Comparison of ENCODE assay signal across 19 cellular contexts in the genomic region with DNA sequence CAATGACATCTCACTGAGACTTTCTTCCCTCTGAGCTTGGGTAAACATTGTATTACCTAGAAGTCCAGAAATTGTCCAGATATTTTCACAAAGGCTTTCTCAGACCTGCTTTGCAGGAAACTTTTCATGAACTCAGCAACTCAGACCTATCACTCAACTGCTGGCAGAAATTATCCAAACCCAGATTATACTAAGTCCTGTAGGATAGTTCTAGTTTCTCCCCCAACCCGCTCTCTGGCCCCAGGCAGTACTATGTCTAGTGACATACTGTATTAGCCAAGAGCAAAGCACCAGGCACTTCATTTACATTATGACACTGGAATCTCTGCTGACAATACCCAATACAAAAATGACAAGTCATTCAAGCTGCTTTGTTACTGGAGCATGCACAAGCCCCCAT.
DNase-seq lines count a peak whose midpoint lies in the region; ATAC-seq, FAIRE-seq and TF ChIP-seq lines count a peak whose summit lies in the region.
"Had no signal": no experiment of that assay in that cellular context is flagged by ENCODE, and none has a peak within 500 bp of the region (broad histone marks: within the 10 kb centered on the region; RNA-seq: fewer than 3 reads in every experiment).

No MANE protein-coding gene starts in this region.

- H3K23ac ChIP-seq in trophoblast cell (ENCODE audit: low read length): no peak overlapping the region

- H3K79me1 ChIP-seq in trophoblast cell (ENCODE audit: low read length): no peaks in the 10 kb centered on the region

- H3K27me3 ChIP-seq in bronchial epithelial cell (ENCODE audit: control insufficient read depth, insufficient read depth, low read length) (no peaks in the 10 kb centered on the region), trophoblast cell (ENCODE audit: insufficient read depth, low read length) (no peaks in the 10 kb centered on the region), skeletal muscle tissue (ENCODE audit: control insufficient read depth in 3 of 3, insufficient read depth in 3 of 3, low read length in 3 of 3) (no peaks in the 10 kb centered on the region)
- H3K27me3 ChIP-seq: BLaER1 had no signal

- H3K4ac ChIP-seq in trophoblast cell (ENCODE audit: low read depth, low read length): no peak overlapping the region

- H3K9ac ChIP-seq in trophoblast cell (ENCODE audit: low read length) (no peak overlapping the region), skeletal muscle tissue (ENCODE audit: low read depth in 1 of 3, low read length in 3 of 3) (no peak overlapping the region)
- H3K9ac ChIP-seq: BLaER1 had no signal

- intact Hi-C loops in activated T-helper 1 cell treated with anti-CD3 and anti-CD28 coated beads, Interleukin-12 subunit alpha, Interleukin-12 subunit beta, Interleukin-2, Interleukin-4 antibody, amounts not matched to agents 30 ng/mL and 10 ng/mL and 1 ng/mL, durations not matched to agents 14 hours and 24 hours and 36 hours (cut with micrococcal nuclease): no loop called here

- FAIRE-seq in bronchial epithelial cell (lab: Jason Lieb, UNC): peak; percentile 13
- FAIRE-seq: G401.6, GM12892, H54 had no signal

- no peak overlapping the region for H4K12ac ChIP-seq in trophoblast cell (ENCODE audit: low read depth, low read length)

- H3K4me3 Mint-ChIP-seq in activated T-helper 1 cell treated with anti-CD3 and anti-CD28 coated beads, Interleukin-12 subunit alpha, Interleukin-12 subunit beta, Interleukin-2, Interleukin-4 antibody, amounts not matched to agents 30 ng/mL and 10 ng/mL and 1 ng/mL, durations not matched to agents 14 hours and 24 hours and 36 hours: no peak overlapping the region
- H3K4me3 Mint-ChIP-seq: B cell; CD4-positive, CD25-positive, alpha-beta regulatory T cell; CD8-positive, alpha-beta T cell had no signal

- no peak overlapping the region for H2AFZ ChIP-seq in trophoblast cell (ENCODE audit: insufficient read depth, low read length, poor library complexity)

- no peaks in the 10 kb centered on the region for H3K4me1 Mint-ChIP-seq in activated T-helper 1 cell treated with anti-CD3 and anti-CD28 coated beads, Interleukin-12 subunit alpha, Interleukin-12 subunit beta, Interleukin-2, Interleukin-4 antibody, amounts not matched to agents 30 ng/mL and 10 ng/mL and 1 ng/mL, durations not matched to agents 14 hours and 24 hours and 36 hours (ENCODE audit: low read depth)
- H3K4me1 Mint-ChIP-seq: B cell; CD4-positive, CD25-positive, alpha-beta regulatory T cell had no signal

- no peak overlapping the region for H3K18ac ChIP-seq in trophoblast cell (ENCODE audit: low read length)

- no peaks in the 10 kb centered on the region for H3K79me2 ChIP-seq in trophoblast cell (ENCODE audit: control insufficient read depth, insufficient read depth, low read length, poor library complexity)

- no peaks in the 10 kb centered on the region for H3K36me3 Mint-ChIP-seq in activated T-helper 1 cell treated with anti-CD3 and anti-CD28 coated beads, Interleukin-12 subunit alpha, Interleukin-12 subunit beta, Interleukin-2, Interleukin-4 antibody, amounts not matched to agents 30 ng/mL and 10 ng/mL and 1 ng/mL, durations not matched to agents 14 hours and 24 hours and 36 hours (ENCODE audit: low read depth)
- H3K36me3 Mint-ChIP-seq: CD4-positive, CD25-positive, alpha-beta regulatory T cell; CD8-positive, alpha-beta T cell had no signal

- no peak overlapping the region for H3K4me3 ChIP-seq in bronchial epithelial cell (ENCODE audit: low read depth, low read length)
- H3K4me3 ChIP-seq in trophoblast cell (ENCODE audit: low read depth, low read length): no peak overlapping the region
- H3K4me3 ChIP-seq in skeletal muscle tissue (ENCODE audit: low read length in 3 of 3): no peak overlapping the region
- H3K4me3 ChIP-seq: BLaER1, HAP-1 had no signal

- no peak overlapping the region for H2BK12ac ChIP-seq in trophoblast cell (ENCODE audit: low read length)

- no peak for TF ChIP-seq CTCF in bronchial epithelial cell (IDR thresholded peaks at IDR 0.05; ENCODE audit: insufficient read depth, low read length, severe bottlenecking)

- no CpG with 5 or more reads among the region's 1 CpG for WGBS in trophoblast cell (ENCODE audit: extremely low coverage, insufficient coverage, insufficient read length)

- no peak overlapping the region for H3K14ac ChIP-seq in trophoblast cell (ENCODE audit: low read length)

- H3K36me3 ChIP-seq in bronchial epithelial cell (ENCODE audit: control insufficient read depth, insufficient read depth, low read length) (no peaks in the 10 kb centered on the region), trophoblast cell (ENCODE audit: control insufficient read depth in 1 of 2, insufficient read depth in 2 of 2, low read length in 2 of 2) (peaks cover 0 to 7% of the 10 kb centered on the region in 2 experiments), skeletal muscle tissue (ENCODE audit: control insufficient read depth in 3 of 3, insufficient read depth in 3 of 3, low read length in 3 of 3) (peaks cover 15 to 39% (median 22%) of the 10 kb centered on the region in 3 donors)
- H3K36me3 ChIP-seq: HAP-1 had no signal

- no peak overlapping the region for H3K4me2 ChIP-seq in trophoblast cell (ENCODE audit: low read length)
- H3K4me2 ChIP-seq: BLaER1 had no signal

- H3K9me3 ChIP-seq in trophoblast cell (ENCODE audit: insufficient read depth, low read depth, low read length) (no peaks in the 10 kb centered on the region), skeletal muscle tissue (ENCODE audit: control insufficient read depth in 3 of 3, low read length in 3 of 3) (no peaks in the 10 kb centered on the region)
- H3K9me3 ChIP-seq: BLaER1, Caco-2, HAP-1 had no signal

- H4K91ac ChIP-seq in trophoblast cell (ENCODE audit: low read depth, low read length): no peak overlapping the region

- H3K27ac ChIP-seq in trophoblast cell (ENCODE audit: low read depth, low read length) (no peak overlapping the region), skeletal muscle tissue (ENCODE audit: low read depth, low read length) (peak overlapping the region; percentile 28)
- H3K27ac ChIP-seq: BLaER1, C4-2B had no signal

- peaks cover 0 to 2% of the 10 kb centered on the region in 2 experiments for H3K4me1 ChIP-seq in trophoblast cell (ENCODE audit: control insufficient read depth in 1 of 2, insufficient read depth in 2 of 2, low read length in 2 of 2)
- H3K4me1 ChIP-seq in skeletal muscle tissue (ENCODE audit: control insufficient read depth in 3 of 3, insufficient read depth in 3 of 3, low read length in 3 of 3): peaks cover 46 to 62% (median 46%) of the 10 kb centered on the region in 3 donors
- H3K4me1 ChIP-seq: BLaER1, Caco-2, HAP-1 had no signal

- no peak overlapping the region for H3K27ac Mint-ChIP-seq in activated T-helper 1 cell treated with anti-CD3 and anti-CD28 coated beads, Interleukin-12 subunit alpha, Interleukin-12 subunit beta, Interleukin-2, Interleukin-4 antibody, amounts not matched to agents 30 ng/mL and 10 ng/mL and 1 ng/mL, durations not matched to agents 14 hours and 24 hours and 36 hours
- H3K27ac Mint-ChIP-seq: B cell; CD4-positive, CD25-positive, alpha-beta regulatory T cell; CD8-positive, alpha-beta T cell had no signal

- DNase-seq in bronchial epithelial cell (ENCODE audit: low read depth): no peak
- peak; percentile 67 to 78 for DNase-seq in trophoblast cell
- no peak for DNase-seq in NCI-H2171 treated with DMSO at 0.1 percent for 48 hours (lab: John Stamatoyannopoulos, UW)
- no peak for DNase-seq in activated T-helper 1 cell treated with anti-CD3 and anti-CD28 coated beads, Interleukin-12 subunit alpha, Interleukin-12 subunit beta, Interleukin-2, Interleukin-4 antibody, amounts not matched to agents 30 ng/mL and 10 ng/mL and 1 ng/mL, durations not matched to agents 14 hours and 24 hours and 36 hours (ENCODE audit: low spot score)
- DNase-seq: Caco-2; CD4-positive, CD25-positive, alpha-beta regulatory T cell; CD8-positive, alpha-beta T cell; DMS153; DND-41; GOT3 had no signal

- ATAC-seq in HG02678 (IDR thresholded peaks at IDR 0.05; ENCODE audit: unreplicated experiment): no peak
- ATAC-seq: CD8-positive, alpha-beta T cell had no signal

- peaks cover 6% of the 10 kb centered on the region for H3K27me3 Mint-ChIP-seq in activated T-helper 1 cell treated with anti-CD3 and anti-CD28 coated beads, Interleukin-12 subunit alpha, Interleukin-12 subunit beta, Interleukin-2, Interleukin-4 antibody, amounts not matched to agents 30 ng/mL and 10 ng/mL and 1 ng/mL, durations not matched to agents 14 hours and 24 hours and 36 hours (ENCODE audit: insufficient read depth)

- H3K9me3 Mint-ChIP-seq in activated T-helper 1 cell treated with anti-CD3 and anti-CD28 coated beads, Interleukin-12 subunit alpha, Interleukin-12 subunit beta, Interleukin-2, Interleukin-4 antibody, amounts not matched to agents 30 ng/mL and 10 ng/mL and 1 ng/mL, durations not matched to agents 14 hours and 24 hours and 36 hours: no peaks in the 10 kb centered on the region
- H3K9me3 Mint-ChIP-seq: CD8-positive, alpha-beta T cell had no signal

- H2BK5ac ChIP-seq in trophoblast cell (ENCODE audit: low read depth, low read length, poor library complexity): no peak overlapping the region

- H2AK5ac ChIP-seq in trophoblast cell (ENCODE audit: low read length): no peak overlapping the region

- H2BK120ac ChIP-seq in trophoblast cell (ENCODE audit: insufficient read depth, low read length, poor library complexity): no peak overlapping the region

- no peak overlapping the region for H4K8ac ChIP-seq in trophoblast cell (ENCODE audit: low read depth, low read length)

Comparison
In these comparisons a context has a peak if more than half of its experiments do, and no peak if none do; other contexts are left out.
1. DNase-seq: peak in trophoblast cell (2 of 2); none in bronchial epithelial cell (single experiment), NCI-H2171 treated with DMSO at 0.1 percent for 48 hours (single experiment) and activated T-helper 1 cell treated with anti-CD3 and anti-CD28 coated beads, Interleukin-12 subunit alpha, Interleukin-12 subunit beta, Interleukin-2, Interleukin-4 antibody, amounts not matched to agents 30 ng/mL and 10 ng/mL and 1 ng/mL, durations not matched to agents 14 hours and 24 hours and 36 hours (single experiment).